ENCODE assay signal across 7 cellular contexts in the genomic region with DNA sequence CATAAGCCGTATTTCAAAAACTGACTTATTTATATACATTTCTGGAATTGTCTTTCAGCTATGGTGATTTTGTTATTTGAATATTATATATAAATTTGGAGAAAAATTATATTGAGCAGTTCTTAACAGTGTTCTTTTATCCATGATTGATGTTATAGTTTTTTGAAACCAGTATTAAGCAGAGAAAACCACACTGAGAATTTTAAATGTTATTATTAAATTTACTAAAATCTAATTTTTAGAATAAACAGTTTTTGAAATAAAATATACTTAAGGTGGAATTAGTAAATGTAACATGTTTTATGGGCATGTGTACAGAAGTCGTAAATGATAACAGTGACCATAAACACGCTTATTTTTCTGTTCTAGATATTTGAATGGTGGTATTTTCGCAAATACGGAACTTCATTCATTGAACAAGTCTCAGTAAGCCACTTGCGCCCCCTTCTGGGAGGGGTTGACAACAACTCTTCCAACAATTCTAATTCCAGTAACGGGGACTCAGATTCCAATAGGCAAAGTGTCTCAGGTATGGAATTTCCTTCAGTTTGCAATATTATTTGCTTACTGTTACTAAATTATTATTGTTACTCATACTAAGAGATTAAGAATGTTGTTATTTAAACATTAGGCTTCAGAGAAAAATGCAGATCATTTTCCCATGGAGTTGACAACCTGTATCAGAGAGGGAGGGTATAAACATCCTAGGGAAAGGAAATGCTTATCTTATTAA.
A peak's percentile ranks its signal among the peaks of the same experiment; 100 is the strongest.
DNase-seq lines count a peak whose midpoint lies in the region; ATAC-seq and TF ChIP-seq lines count a peak whose summit lies in the region.

No MANE protein-coding gene starts in this region.

- ATAC-seq in activated naive CD8-positive, alpha-beta T cell treated with anti-CD3 and anti-CD28 coated beads, Interleukin-2, amount 10 ng/mL, durations not matched to agents 7 days and 5 days (ENCODE audit: low read depth): no peak
- ATAC-seq in heart left ventricle: peak in 3 of 4 donors; percentile 45 to 57 (median 55)
- ATAC-seq in HG03457 (IDR thresholded peaks at IDR 0.05; ENCODE audit: unreplicated experiment): no peak

- POLR2A ChIA-PET in SK-N-SH (lab: Yijun Ruan, JAX): no interaction called here
- POLR2A ChIA-PET in activated naive CD8-positive, alpha-beta T cell treated with anti-CD3 and anti-CD28 coated beads, Interleukin-2, amount 10 ng/mL, durations not matched to agents 7 days and 5 days (lab: Charles Lee): no interaction called here

- H3K4me1 Mint-ChIP-seq in activated naive CD8-positive, alpha-beta T cell treated with anti-CD3 and anti-CD28 coated beads, Interleukin-2, amount 10 ng/mL, durations not matched to agents 7 days and 5 days: no peaks in the 10 kb centered on the region

- H2AFZ ChIP-seq in Loucy (ENCODE audit: low read length) (no peak overlapping the region), SK-N-SH (ENCODE audit: low read depth) (no peak overlapping the region)

- H3K9me2 ChIP-seq in Loucy (replicated peaks; ENCODE audit: low read depth, low read length): no peaks in the 10 kb centered on the region
- no peaks in the 10 kb centered on the region for H3K9me2 ChIP-seq in SK-N-SH

- H3F3A ChIP-seq in Loucy (ENCODE audit: low read depth) (no peaks in the 10 kb centered on the region), SK-N-SH (replicated peaks; ENCODE audit: insufficient read depth) (peaks cover 9% of the 10 kb centered on the region)

- H3K4me1 ChIP-seq in Loucy (ENCODE audit: insufficient read depth, low read length, poor library complexity, severe bottlenecking) (no peaks in the 10 kb centered on the region), SK-N-SH (ENCODE audit: control insufficient read depth in 1 of 2, insufficient read depth in 2 of 2, low read depth in 1 of 2, low read length in 1 of 2) (peaks cover 11 to 15% of the 10 kb centered on the region in 2 experiments), heart left ventricle (peaks cover 0 to 28% (median 8%) of the 10 kb centered on the region in 12 donors)

- no peaks in the 10 kb centered on the region for H4K20me1 ChIP-seq in Loucy (ENCODE audit: insufficient read depth, low read length, poor library complexity, severe bottlenecking)
- no peaks in the 10 kb centered on the region for H4K20me1 ChIP-seq in SK-N-SH (ENCODE audit: insufficient read depth)

- intact Hi-C loops in heart left ventricle (cut with DNase I): loop anchor here (1.0 to 5.0 kb wide), 8 partner anchors 127 to 189 kb away; no protein-coding TSS in a partner anchor

- CTCF ChIA-PET in SK-N-SH (lab: Yijun Ruan, JAX): interaction anchor here (0.7 to 14.9 kb wide), 37 partner anchors 8 to 233 kb away, joined by 3 to 668 read pairs (median 4); no protein-coding TSS in a partner anchor

- H3K27ac ChIP-seq in SK-N-SH (ENCODE audit: low read depth in 2 of 2, low read length in 1 of 2) (no peak overlapping the region), heart left ventricle (no peak overlapping the region)

- H3K4me3 ChIP-seq in GM12875 (ENCODE audit: low read depth, low read length) (no peak overlapping the region), Loucy (ENCODE audit: low read length, poor library complexity, severe bottlenecking) (no peak overlapping the region), SK-N-SH (ENCODE audit: low read depth in 2 of 2, low read length in 1 of 2) (no peak overlapping the region; a peak in 1 of 4 replicates), heart left ventricle (no peak overlapping the region)

- H3K36me3 ChIP-seq in Loucy (ENCODE audit: insufficient read depth, low read length): no peaks in the 10 kb centered on the region
- peaks cover 0 to 10% of the 10 kb centered on the region in 2 experiments for H3K36me3 ChIP-seq in SK-N-SH (replicated peaks in 1 of 2; ENCODE audit: control insufficient read depth in 1 of 2, insufficient read depth in 2 of 2, low read length in 1 of 2)
- peaks cover 0 to 17% (median 0%) of the 10 kb centered on the region in 9 donors for H3K36me3 ChIP-seq in heart left ventricle

- no peaks in the 10 kb centered on the region for H3K9me3 ChIP-seq in Loucy (ENCODE audit: insufficient read depth, low read depth, low read length)
- no peaks in the 10 kb centered on the region for H3K9me3 ChIP-seq in SK-N-SH
- H3K9me3 ChIP-seq in heart left ventricle: no peaks in the 10 kb centered on the region

- H3K4me3 Mint-ChIP-seq in activated naive CD8-positive, alpha-beta T cell treated with anti-CD3 and anti-CD28 coated beads, Interleukin-2, amount 10 ng/mL, durations not matched to agents 7 days and 5 days: no peak overlapping the region

- no peaks in the 10 kb centered on the region for H3K9me3 Mint-ChIP-seq in activated naive CD8-positive, alpha-beta T cell treated with anti-CD3 and anti-CD28 coated beads, Interleukin-2, amount 10 ng/mL, durations not matched to agents 7 days and 5 days

- no peaks in the 10 kb centered on the region for H3K27me3 Mint-ChIP-seq in activated naive CD8-positive, alpha-beta T cell treated with anti-CD3 and anti-CD28 coated beads, Interleukin-2, amount 10 ng/mL, durations not matched to agents 7 days and 5 days

- no peak overlapping the region for H3K27ac Mint-ChIP-seq in activated naive CD8-positive, alpha-beta T cell treated with anti-CD3 and anti-CD28 coated beads, Interleukin-2, amount 10 ng/mL, durations not matched to agents 7 days and 5 days

- DNase-seq in SK-N-SH: peak; percentile 37
- DNase-seq in activated naive CD8-positive, alpha-beta T cell treated with anti-CD3 and anti-CD28 coated beads, Interleukin-2, amount 10 ng/mL, durations not matched to agents 7 days and 5 days: peak; percentile 72
- DNase-seq in heart left ventricle: peak; percentile 76 to 82 (median 78)
- peak; percentile 51 for DNase-seq in pulmonary artery endothelial cell (ENCODE audit: low read depth, low spot score)

- peak; percentile 100 for TF ChIP-seq RAD21 in SK-N-SH (IDR thresholded peaks at IDR 0.05; ENCODE audit: low read length)

- H3K36me3 Mint-ChIP-seq in activated naive CD8-positive, alpha-beta T cell treated with anti-CD3 and anti-CD28 coated beads, Interleukin-2, amount 10 ng/mL, durations not matched to agents 7 days and 5 days: peaks cover 2% of the 10 kb centered on the region

- H3K9ac ChIP-seq in Loucy (ENCODE audit: low read depth, low read length, poor library complexity, severe bottlenecking) (no peak overlapping the region), SK-N-SH (no peak overlapping the region)

- TF ChIP-seq CTCF in GM12875 (IDR thresholded peaks at IDR 0.05; ENCODE audit: borderline replicate concordance, insufficient read depth, low read depth, low read length) (peak; percentile 66; the same call in 1 of the 2 replicates), Loucy (conservative IDR thresholded peaks at IDR 0.05; ENCODE audit: low read length) (peak; percentile 97), SK-N-SH (IDR thresholded peaks at IDR 0.05) (peak; percentile 99), heart left ventricle (IDR thresholded peaks at IDR 0.05) (peak; percentile 74 to 93 (median 88))

- no peaks in the 10 kb centered on the region for H3K79me2 ChIP-seq in Loucy (ENCODE audit: insufficient read depth, low read length)
- H3K79me2 ChIP-seq in SK-N-SH (ENCODE audit: insufficient read depth): no peaks in the 10 kb centered on the region

- no peak for TF ChIP-seq EP300 in SK-N-SH (IDR thresholded peaks at IDR 0.05; ENCODE audit: borderline replicate concordance in 1 of 2, low read depth in 1 of 2, low read length in 1 of 2)

- 20% methylated on average over 7 of the region's 7 CpGs for WGBS in SK-N-SH (ENCODE audit: low lambda C conversion rate)
- WGBS in heart left ventricle, 4 donors: 12 to 15% (median 14%) methylated on average over 7 of the region's 7 CpGs

- H3K4me2 ChIP-seq in Loucy (ENCODE audit: low read depth, low read length, poor library complexity, severe bottlenecking) (no peak overlapping the region), SK-N-SH (no peak overlapping the region)

- H3K27me3 ChIP-seq in Loucy (ENCODE audit: insufficient read depth, low read length, poor library complexity, severe bottlenecking): no peaks in the 10 kb centered on the region
- no peaks in the 10 kb centered on the region for H3K27me3 ChIP-seq in SK-N-SH (ENCODE audit: insufficient read depth)
- H3K27me3 ChIP-seq in heart left ventricle: no peaks in the 10 kb centered on the region

- TF ChIP-seq POLR2A in heart left ventricle (IDR thresholded peaks at IDR 0.05): no peak

TF ChIP-seq in SK-N-SH, 30 proteins besides CTCF, POLR2A, EP300 and RAD21 (continues in another document):
- no peak for TF ChIP-seq RXRA (IDR thresholded peaks at IDR 0.05; ENCODE audit: borderline replicate concordance, low read depth)
- TF ChIP-seq MXI1 (IDR thresholded peaks at IDR 0.05; ENCODE audit: low read depth, low read length): no peak
- TF ChIP-seq POLR2AphosphoS5 (IDR thresholded peaks at IDR 0.05; ENCODE audit: low read depth, low read length): no peak
- peak; percentile 23; the same call in 1 of the 2 replicates for TF ChIP-seq NFIC (IDR thresholded peaks at IDR 0.05; ENCODE audit: borderline replicate concordance)
- TF ChIP-seq, protein P1, sequence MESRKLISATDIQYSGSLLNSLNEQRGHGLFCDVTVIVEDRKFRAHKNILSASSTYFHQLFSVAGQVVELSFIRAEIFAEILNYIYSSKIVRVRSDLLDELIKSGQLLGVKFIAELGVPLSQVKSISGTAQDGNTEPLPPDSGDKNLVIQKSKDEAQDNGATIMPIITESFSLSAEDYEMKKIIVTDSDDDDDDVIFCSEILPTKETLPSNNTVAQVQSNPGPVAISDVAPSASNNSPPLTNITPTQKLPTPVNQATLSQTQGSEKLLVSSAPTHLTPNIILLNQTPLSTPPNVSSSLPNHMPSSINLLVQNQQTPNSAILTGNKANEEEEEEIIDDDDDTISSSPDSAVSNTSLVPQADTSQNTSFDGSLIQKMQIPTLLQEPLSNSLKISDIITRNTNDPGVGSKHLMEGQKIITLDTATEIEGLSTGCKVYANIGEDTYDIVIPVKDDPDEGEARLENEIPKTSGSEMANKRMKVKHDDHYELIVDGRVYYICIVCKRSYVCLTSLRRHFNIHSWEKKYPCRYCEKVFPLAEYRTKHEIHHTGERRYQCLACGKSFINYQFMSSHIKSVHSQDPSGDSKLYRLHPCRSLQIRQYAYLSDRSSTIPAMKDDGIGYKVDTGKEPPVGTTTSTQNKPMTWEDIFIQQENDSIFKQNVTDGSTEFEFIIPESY (IDR thresholded peaks at IDR 0.05; ENCODE audit: borderline replicate concordance, low read depth): no peak
- TF ChIP-seq RCOR1 (IDR thresholded peaks at IDR 0.05; ENCODE audit: low read length): no peak
- TF ChIP-seq CHD2 (IDR thresholded peaks at IDR 0.05; ENCODE audit: low read length, partially characterized antibody): peak; percentile 53
- TF ChIP-seq, protein P2, sequence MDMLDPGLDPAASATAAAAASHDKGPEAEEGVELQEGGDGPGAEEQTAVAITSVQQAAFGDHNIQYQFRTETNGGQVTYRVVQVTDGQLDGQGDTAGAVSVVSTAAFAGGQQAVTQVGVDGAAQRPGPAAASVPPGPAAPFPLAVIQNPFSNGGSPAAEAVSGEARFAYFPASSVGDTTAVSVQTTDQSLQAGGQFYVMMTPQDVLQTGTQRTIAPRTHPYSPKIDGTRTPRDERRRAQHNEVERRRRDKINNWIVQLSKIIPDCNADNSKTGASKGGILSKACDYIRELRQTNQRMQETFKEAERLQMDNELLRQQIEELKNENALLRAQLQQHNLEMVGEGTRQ (IDR thresholded peaks at IDR 0.05; ENCODE audit: borderline replicate concordance, low read depth, low read length): no peak

Comparison
In these comparisons a context has a peak if more than half of its experiments do, and no peak if none do; other contexts are left out.
1. ATAC-seq: peak in heart left ventricle (3 of 4); none in activated naive CD8-positive, alpha-beta T cell treated with anti-CD3 and anti-CD28 coated beads, Interleukin-2, amount 10 ng/mL, durations not matched to agents 7 days and 5 days (single experiment) and HG03457 (single experiment).
2. Peak in every context shown above with its lines, with median percentiles within 50 percentile points of each other: CTCF ChIP-seq and DNase-seq.